ENCODE assay signal across 18 cellular contexts in genomic region chr1:50980505-50980904, GRCh38. TPM values are rescaled to one million over a fixed set of nuclear protein-coding genes. Genes with fewer than 3 reads are reported as not detected.
A peak's percentile ranks its signal among the peaks of the same experiment; 100 is the strongest.
DNase-seq lines count a peak whose midpoint lies in the region; ATAC-seq, FAIRE-seq and TF ChIP-seq lines count a peak whose summit lies in the region.
"Had no signal": no experiment of that assay in that cellular context is flagged by ENCODE, and none has a peak within 500 bp of the region (broad histone marks: within the 10 kb centered on the region; RNA-seq: fewer than 3 reads in every experiment).

No MANE protein-coding gene starts in this region.

- FAIRE-seq in A204.1 (lab: Jason Lieb, UNC) = peak; percentile 85
- FAIRE-seq: GM18507 had no signal

- no peak overlapping the region for H3K4me2 ChIP-seq in trophoblast cell (ENCODE audit: low read length)

- no peak overlapping the region for H2BK120ac ChIP-seq in trophoblast cell (ENCODE audit: insufficient read depth, low read length, poor library complexity)

- H3K18ac ChIP-seq in trophoblast cell (ENCODE audit: low read length) = no peak overlapping the region

- no peak overlapping the region for H2BK5ac ChIP-seq in trophoblast cell (ENCODE audit: low read depth, low read length, poor library complexity)

- no peak for TF ChIP-seq CTCF in lower lobe of right lung (IDR thresholded peaks at IDR 0.05)

- no peak overlapping the region for H3K9ac ChIP-seq in trophoblast cell (ENCODE audit: low read length)

- H4K12ac ChIP-seq in trophoblast cell (ENCODE audit: low read depth, low read length) = no peak overlapping the region

- no peaks in the 10 kb centered on the region for H3K79me2 ChIP-seq in trophoblast cell (ENCODE audit: control insufficient read depth, insufficient read depth, low read length, poor library complexity)

- peak; percentile 44 for DNase-seq in Caki2 (ENCODE audit: low read depth)
- peak in 1 of 2 experiments; percentile 22 for DNase-seq in SJCRH30
- DNase-seq in lower lobe of right lung = no peak
- no peak for DNase-seq in erythroblast (lab: John Stamatoyannopoulos, UW)
- no peak for DNase-seq in trophoblast cell
- DNase-seq in inferior parietal cortex (ENCODE audit: extremely low spot score) = no peak
- DNase-seq: activated naive CD4-positive, alpha-beta T cell treated with Interleukin-2 at 50 U/mL for 16 hours; C1 segment of cervical spinal cord; effector memory CD8-positive, alpha-beta T cell; GDM1; H9; islet precursor cell; mucosa of descending colon; T-cell had no signal

- H3K79me1 ChIP-seq in trophoblast cell (ENCODE audit: low read length) = no peaks in the 10 kb centered on the region

- no peak overlapping the region for H3K23ac ChIP-seq in trophoblast cell (ENCODE audit: low read length)

- H3K27ac ChIP-seq in SJCRH30 (peak overlapping the region; percentile 99; the same call in 1 of the 2 replicates), lower lobe of right lung (peak overlapping the region; percentile 7), trophoblast cell (ENCODE audit: low read depth, low read length) (no peak overlapping the region)

- H3K14ac ChIP-seq in trophoblast cell (ENCODE audit: low read length) = no peak overlapping the region

- H3K9me3 ChIP-seq in SJCRH30 (replicated peaks) (no peaks in the 10 kb centered on the region), lower lobe of right lung (no peaks in the 10 kb centered on the region), trophoblast cell (ENCODE audit: insufficient read depth, low read depth, low read length) (no peaks in the 10 kb centered on the region)
- H3K9me3 ChIP-seq: mucosa of descending colon, prostate gland had no signal

- in situ Hi-C loops in Caki2 (cut with HindIII; ENCODE audit: low pct_unique_long_range_greater_than_20kb, low sequenced_read_pairs) = no loop called here

- ATAC-seq in lower lobe of right lung (no peak), HG03159 (IDR thresholded peaks at IDR 0.05; ENCODE audit: unreplicated experiment) (no peak)
- ATAC-seq: effector memory CD8-positive, alpha-beta T cell; mucosa of descending colon; T-cell had no signal

- TF ChIP-seq POLR2A in erythroblast (IDR thresholded peaks at IDR 0.05; ENCODE audit: low read length) = no peak

- H3K36me3 ChIP-seq in SJCRH30 = no peaks in the 10 kb centered on the region
- H3K36me3 ChIP-seq in lower lobe of right lung = no peaks in the 10 kb centered on the region
- no peaks in the 10 kb centered on the region for H3K36me3 ChIP-seq in trophoblast cell (ENCODE audit: control insufficient read depth in 1 of 2, insufficient read depth in 2 of 2, low read length in 2 of 2)
- H3K36me3 ChIP-seq: prostate gland had no signal

- H4K8ac ChIP-seq in trophoblast cell (ENCODE audit: low read depth, low read length) = no peak overlapping the region

- H4K91ac ChIP-seq in trophoblast cell (ENCODE audit: low read depth, low read length) = no peak overlapping the region

- intact Hi-C loops in lower lobe of right lung (cut with DNase I) = no loop called here

- H3K4ac ChIP-seq in trophoblast cell (ENCODE audit: low read depth, low read length) = no peak overlapping the region

- H3K4me1 ChIP-seq in SJCRH30 (peaks cover 22% of the 10 kb centered on the region), lower lobe of right lung (peaks cover 10% of the 10 kb centered on the region), trophoblast cell (ENCODE audit: control insufficient read depth in 1 of 2, insufficient read depth in 2 of 2, low read length in 2 of 2) (peaks cover 6 to 7% of the 10 kb centered on the region in 2 experiments)
- H3K4me1 ChIP-seq: prostate gland had no signal

- no peak overlapping the region for H2AFZ ChIP-seq in trophoblast cell (ENCODE audit: insufficient read depth, low read length, poor library complexity)

- H3K27me3 ChIP-seq in SJCRH30 = no peaks in the 10 kb centered on the region
- no peaks in the 10 kb centered on the region for H3K27me3 ChIP-seq in lower lobe of right lung (ENCODE audit: low read depth)
- H3K27me3 ChIP-seq in trophoblast cell (ENCODE audit: insufficient read depth, low read length) = peaks cover 27% of the 10 kb centered on the region

- no peak overlapping the region for H2BK12ac ChIP-seq in trophoblast cell (ENCODE audit: low read length)

- H3K4me3 ChIP-seq in SJCRH30 (no peak overlapping the region), lower lobe of right lung (no peak overlapping the region), trophoblast cell (ENCODE audit: low read depth, low read length) (no peak overlapping the region)
- H3K4me3 ChIP-seq: mucosa of descending colon, prostate gland had no signal

- no peak overlapping the region for H2AK5ac ChIP-seq in trophoblast cell (ENCODE audit: low read length)

RNA-seq across cellular contexts. Expression of gene CDKN2C, which starts 10.5 kb away (rescaled TPM):
- total RNA-seq in Caki2 (2014; rRNA removed; shearing (Covaris generic); ENCODE audit: low replicate concordance) = 123 and 136 TPM in 2 replicates
- 66.6 and 71.1 TPM in 2 replicates for total RNA-seq in SJCRH30 (2014; rRNA removed; shearing (Covaris generic))
- total RNA-seq in lower lobe of right lung = 9.2 TPM
- 1.00 and 1.1 TPM in 2 replicates for polyA plus RNA-seq in trophoblast cell (2013)
- total RNA-seq: H9 had no signal

RNA-seq across cellular contexts. Expression of gene FAF1, which starts 20.4 kb away (rescaled TPM):
- total RNA-seq in Caki2 (2014; rRNA removed; shearing (Covaris generic); ENCODE audit: low replicate concordance) = 23.7 and 75.4 TPM in 2 replicates
- total RNA-seq in SJCRH30 (2014; rRNA removed; shearing (Covaris generic)) = 124 and 126 TPM in 2 replicates
- 45.0 TPM for total RNA-seq in lower lobe of right lung
- 23.3 and 23.5 TPM in 2 replicates for polyA plus RNA-seq in trophoblast cell (2013)
